ENCODE assay signal across 18 cellular contexts in genomic region chr11:121456816-121457431, GRCh38. TPM values are rescaled to one million over a fixed set of nuclear protein-coding genes. Genes with fewer than 3 reads are reported as not detected.
DNase-seq lines count a peak whose midpoint lies in the region; ATAC-seq, FAIRE-seq and TF ChIP-seq lines count a peak whose summit lies in the region.
"Had no signal": no experiment of that assay in that cellular context is flagged by ENCODE, and none has a peak within 500 bp of the region (broad histone marks: within the 10 kb centered on the region; RNA-seq: fewer than 3 reads in every experiment).

No MANE protein-coding gene starts in this region.

- H3K9me3 Mint-ChIP-seq in CD4-positive, CD25-positive, alpha-beta regulatory T cell, result peaks cover 0 to 4% (median 0%) of the 10 kb centered on the region in 7 donors
- H3K9me3 Mint-ChIP-seq in activated T-helper 17 cell treated with anti-CD3 and anti-CD28 coated beads, Interleukin-2, amount 50 U/mL, for 72 hours, result no peaks in the 10 kb centered on the region
- H3K9me3 Mint-ChIP-seq: neural progenitor cell had no signal

- H3K27ac ChIP-seq in CD4-positive, CD25-positive, alpha-beta regulatory T cell (ENCODE audit: insufficient read depth, low read length, poor library complexity, severe bottlenecking), result peak overlapping the region; percentile 81
- peak overlapping the region in 1 of 2 donors; percentile 23 for H3K27ac ChIP-seq in testis
- H3K27ac ChIP-seq: BLaER1, cardiac muscle cell, foreskin keratinocyte, lower lobe of right lung, neural progenitor cell had no signal

- no peaks in the 10 kb centered on the region for H3K27me3 ChIP-seq in CD4-positive, CD25-positive, alpha-beta regulatory T cell (ENCODE audit: control insufficient read depth, insufficient read depth, low read length)
- H3K27me3 ChIP-seq in mononuclear cell (ENCODE audit: insufficient read depth, low read length) (no peaks in the 10 kb centered on the region), testis (no peaks in the 10 kb centered on the region)
- H3K27me3 ChIP-seq: cardiac muscle cell, foreskin keratinocyte, neural progenitor cell had no signal

- DNase-seq in CD4-positive, CD25-positive, alpha-beta regulatory T cell, result no peak
- DNase-seq in GM18507 (ENCODE audit: extremely low spot score, insufficient read length, low read depth) (no peak), AML-193 (lab: John Stamatoyannopoulos, UW) (no peak), NCI-H526 treated with DMSO at 0.1 percent for 48 hours (lab: John Stamatoyannopoulos, UW) (no peak), testis (no peak)
- DNase-seq: activated CD4-positive, alpha-beta T cell treated with anti-CD3 and anti-CD28 coated beads, Interleukin-2, amount 50 U/mL, for 1 hour; foreskin keratinocyte; lower lobe of right lung; MV-4-11; stimulated activated CD4-positive, alpha-beta T cell treated with anti-CD3 and anti-CD28 coated beads, Interleukin-2, amount 100 ng/mL, for 48 hours had no signal

- no peak for ATAC-seq in CD4-positive, CD25-positive, alpha-beta regulatory T cell (ENCODE audit: low read depth in 2 of 2)
- no peak for ATAC-seq in activated T-helper 17 cell treated with anti-CD3 and anti-CD28 coated beads, Interleukin-2, amount 50 U/mL, for 72 hours (replicated peaks)
- ATAC-seq in HG03135 (IDR thresholded peaks at IDR 0.05; ENCODE audit: unreplicated experiment), result no peak
- ATAC-seq: foreskin keratinocyte, lower lobe of right lung, sciatic nerve had no signal

- TF ChIP-seq CTCF in testis (IDR thresholded peaks at IDR 0.05), result no peak

- H3K4me3 ChIP-seq in CD4-positive, CD25-positive, alpha-beta regulatory T cell (ENCODE audit: low read depth, low read length), result peak overlapping the region; percentile 72
- H3K4me3 ChIP-seq in mononuclear cell (ENCODE audit: low read length) (peak overlapping the region; percentile 8), testis (no peak overlapping the region)
- H3K4me3 ChIP-seq: BLaER1, cardiac muscle cell, lower lobe of right lung, neural progenitor cell had no signal

- TF ChIP-seq POLR2A in testis (IDR thresholded peaks at IDR 0.05), result no peak

- peaks cover 88% of the 10 kb centered on the region for H3K4me1 ChIP-seq in CD4-positive, CD25-positive, alpha-beta regulatory T cell (ENCODE audit: control insufficient read depth, insufficient read depth, low read length, poor library complexity, severe bottlenecking)
- peaks cover 90% of the 10 kb centered on the region for H3K4me1 ChIP-seq in mononuclear cell (ENCODE audit: insufficient read depth, low read length)
- H3K4me1 ChIP-seq in testis, result no peaks in the 10 kb centered on the region

- peaks cover 8% of the 10 kb centered on the region for H3K36me3 ChIP-seq in CD4-positive, CD25-positive, alpha-beta regulatory T cell (ENCODE audit: control insufficient read depth, insufficient read depth, low read length)
- no peaks in the 10 kb centered on the region for H3K36me3 ChIP-seq in testis (ENCODE audit: low read depth, missing control alignments)
- H3K36me3 ChIP-seq: BLaER1, cardiac muscle cell, lower lobe of right lung, neural progenitor cell had no signal

- H3K4me1 Mint-ChIP-seq in CD4-positive, CD25-positive, alpha-beta regulatory T cell, result peaks cover 30 to 88% (median 76%) of the 10 kb centered on the region in 4 donors
- H3K4me1 Mint-ChIP-seq in activated T-helper 17 cell treated with anti-CD3 and anti-CD28 coated beads, Interleukin-2, amount 50 U/mL, for 72 hours, result peaks cover 63% of the 10 kb centered on the region

- 62 to 68% methylated on average over 11 of the region's 11 CpGs for WGBS in testis, 2 donors

- intact Hi-C loops in testis (cut with DNase I; ENCODE audit: low total_unique reads), result no loop called here

- H3K27me3 Mint-ChIP-seq in CD4-positive, CD25-positive, alpha-beta regulatory T cell, result no peaks in the 10 kb centered on the region
- no peaks in the 10 kb centered on the region for H3K27me3 Mint-ChIP-seq in activated T-helper 17 cell treated with anti-CD3 and anti-CD28 coated beads, Interleukin-2, amount 50 U/mL, for 72 hours

- FAIRE-seq in GM18507 (lab: Jason Lieb, UNC), result peak; percentile 65
- FAIRE-seq: urothelium cell line had no signal

- H3K36me3 Mint-ChIP-seq in CD4-positive, CD25-positive, alpha-beta regulatory T cell, result peaks cover 44% of the 10 kb centered on the region
- H3K36me3 Mint-ChIP-seq in activated T-helper 17 cell treated with anti-CD3 and anti-CD28 coated beads, Interleukin-2, amount 50 U/mL, for 72 hours (ENCODE audit: low read depth), result peaks cover 30% of the 10 kb centered on the region
- H3K36me3 Mint-ChIP-seq: neural progenitor cell had no signal

- peak overlapping the region; percentile 87 to 100 (median 98) for H3K4me3 Mint-ChIP-seq in CD4-positive, CD25-positive, alpha-beta regulatory T cell
- peak overlapping the region; percentile 92 for H3K4me3 Mint-ChIP-seq in activated T-helper 17 cell treated with anti-CD3 and anti-CD28 coated beads, Interleukin-2, amount 50 U/mL, for 72 hours
- H3K4me3 Mint-ChIP-seq: neural progenitor cell had no signal

- H3K27ac Mint-ChIP-seq in CD4-positive, CD25-positive, alpha-beta regulatory T cell, result peak overlapping the region; percentile 66 to 99 (median 93)
- H3K27ac Mint-ChIP-seq in activated T-helper 17 cell treated with anti-CD3 and anti-CD28 coated beads, Interleukin-2, amount 50 U/mL, for 72 hours, result peak overlapping the region; percentile 78
- H3K27ac Mint-ChIP-seq: neural progenitor cell had no signal

- no peaks in the 10 kb centered on the region for H3K9me3 ChIP-seq in CD4-positive, CD25-positive, alpha-beta regulatory T cell (ENCODE audit: control insufficient read depth in 2 of 2, low read length in 2 of 2)
- H3K9me3 ChIP-seq in mononuclear cell (ENCODE audit: low read depth, low read length) (no peaks in the 10 kb centered on the region), testis (no peaks in the 10 kb centered on the region)
- H3K9me3 ChIP-seq: BLaER1, lower lobe of right lung had no signal

RNA-seq across cellular contexts. Expression of gene SORL1, which starts 4.8 kb away (rescaled TPM):
- total RNA-seq in CD4-positive, CD25-positive, alpha-beta regulatory T cell, result 441 TPM
- 100 to 1,000 TPM; 143 to 169 (median 162) TPM for polyA plus RNA-seq in CD4-positive, CD25-positive, alpha-beta regulatory T cell
- total RNA-seq in activated T-helper 17 cell treated with anti-CD3 and anti-CD28 coated beads, Interleukin-2, amount 50 U/mL, for 72 hours, result 10 to 100 TPM; 47.1 to 98.5 TPM
- total RNA-seq in mononuclear cell (216 TPM), testis (10 to 100 TPM; 21.8 to 30.0 TPM)
- polyA plus RNA-seq in testis (ENCODE audit: insufficient read depth, low read depth, low replicate concordance), result 14.7 TPM

Comparison
In these comparisons a context has a peak if more than half of its experiments do, and no peak if none do; other contexts are left out.
1. H3K4me3 ChIP-seq: peak in CD4-positive, CD25-positive, alpha-beta regulatory T cell (single experiment) and mononuclear cell (single experiment); none in testis (0 of 2).